8 cellular contexts compared by ENCODE assay signal in genomic region chr3:183252973-183253363, GRCh38. TPM values are rescaled to one million over a fixed set of nuclear protein-coding genes. Genes with fewer than 3 reads are reported as not detected.
DNase-seq lines count a peak whose midpoint lies in the region; ATAC-seq and TF ChIP-seq lines count a peak whose summit lies in the region.

TSS of gene B3GNT5 (plus strand) at chr3:183253253. CDS start at chr3:183269799, 16,546 bp downstream.

- in situ Hi-C loops in GM23248 (cut with MboI) (no loop called here), gastrocnemius medialis (cut with MboI; ENCODE audit: low sequenced_read_pairs in 4 of 4) (loop anchor here (5.0 to 10.0 kb wide), 4 partner anchors 52 to 132 kb away; no protein-coding TSS in a partner anchor)

- H3K9me2 ChIP-seq in GM23248 (ENCODE audit: insufficient read depth) = no peaks in the 10 kb centered on the region

- no peak for TF ChIP-seq CTCF in gastrocnemius medialis (IDR thresholded peaks at IDR 0.05 in 4 of 5, conservative IDR thresholded peaks at IDR 0.05 in 1 of 5)

- TF ChIP-seq POLR2A in gastrocnemius medialis (IDR thresholded peaks at IDR 0.05) = no peak

- H3K4me1 ChIP-seq in GM23248 (ENCODE audit: insufficient read depth) (no peaks in the 10 kb centered on the region), gastrocnemius medialis (peaks cover 19 to 24% of the 10 kb centered on the region in 2 donors)

- DNase-seq in GM23248 (no peak), NCI-H748 treated with DMSO at 0.1 percent for 48 hours (lab: John Stamatoyannopoulos, UW) (peak; percentile 54), gastrocnemius medialis (peak in 1 of 2 donors; percentile 54), NCI-H1694 (lab: John Stamatoyannopoulos, UW) (no peak), NCI-H1092 treated with DMSO at 0.1 percent for 48 hours (lab: John Stamatoyannopoulos, UW) (no peak)

- no peaks in the 10 kb centered on the region for H3K79me2 ChIP-seq in GM23248 (ENCODE audit: insufficient read depth)

- 0 out of 2 replicates have a peak, but pooled peaks cover 4% of the 10 kb centered on the region for H3F3A ChIP-seq in GM23248 (ENCODE audit: insufficient read depth)

- H3K9me3 ChIP-seq in GM23248 (ENCODE audit: low read depth) = no peaks in the 10 kb centered on the region
- no peaks in the 10 kb centered on the region for H3K9me3 ChIP-seq in gastrocnemius medialis

- ATAC-seq in gastrocnemius medialis = peak; percentile 14 to 18
- ATAC-seq in GM18502 (IDR thresholded peaks at IDR 0.05; ENCODE audit: poor library complexity, unreplicated experiment) = no peak

- peak within 1 kb of the TSS; percentile 97 for H3K4me2 ChIP-seq in GM23248 (ENCODE audit: unreplicated experiment)

- no peaks in the 10 kb centered on the region for H4K20me1 ChIP-seq in GM23248 (ENCODE audit: insufficient read depth)

- 2 to 7% methylated on average over 11 to 35 of the region's 35 CpGs for WGBS in GM23248 (ENCODE audit: low coverage in 1 of 2, low lambda C conversion rate in 2 of 2, missing lambda C conversion rate in 2 of 2), 2 experiments
- 0 to 1% (median 0%) methylated on average over 30 to 35 of the region's 35 CpGs for WGBS in adipose tissue, 3 donors

- H3K9ac ChIP-seq in GM23248 = peak within 1 kb of the TSS; percentile 66

- no peaks in the 10 kb centered on the region for H3K27me3 ChIP-seq in GM23248 (replicated peaks; ENCODE audit: insufficient read depth)
- H3K27me3 ChIP-seq in gastrocnemius medialis = no peaks in the 10 kb centered on the region

- intact Hi-C loops in gastrocnemius medialis (cut with DNase I; ENCODE audit: low total_unique reads) = loop anchor here (2.0 to 10.0 kb wide), 5 partner anchors 32 to 382 kb away; partner anchors contain the start of gene KLHL24

- H3K27ac ChIP-seq in GM23248 (no peak within 1 kb of the TSS), adipose tissue (ENCODE audit: low read depth, low read length) (peak within 1 kb of the TSS; percentile 48), gastrocnemius medialis (peak within 1 kb of the TSS; percentile 88 to 98 (median 91))

- peak within 1 kb of the TSS; percentile 93 for H2AFZ ChIP-seq in GM23248

- H3K4me3 ChIP-seq in GM23248 (peak within 1 kb of the TSS; percentile 84), iPS-11a (ENCODE audit: low read depth, low read length) (peak within 1 kb of the TSS; percentile 60), gastrocnemius medialis (peak within 1 kb of the TSS; percentile 72 to 86 (median 81))

- H3K36me3 ChIP-seq in GM23248 (ENCODE audit: low read depth) (no peaks in the 10 kb centered on the region), gastrocnemius medialis (peaks cover 0 to 6% of the 10 kb centered on the region in 2 donors)

RNA-seq across cellular contexts. Expression of gene B3GNT5, which starts in this region (rescaled TPM):
- total RNA-seq in GM23248 (2014; rRNA removed; shearing (Covaris generic)) = 1.3 and 2.7 TPM in 2 replicates
- polyA plus RNA-seq in GM23248 (2016; fragmentation: Nextera tagmentation; extraction: Ambion mirVana) = 1.8 TPM in 2 replicates
- polyA plus RNA-seq in adipose tissue = 10 to 100 TPM in 1 of 3 donors, 1 to 10 TPM in 2; 2.3 to 12.1 (median 6.3) TPM
- total RNA-seq in gastrocnemius medialis = 10 to 100 TPM; 18.2 to 41.2 (median 26.0) TPM
